In genomic region chr15:58440922-58441321, GRCh38 we compare ENCODE assay signal across 9 cellular contexts. TPM values are rescaled to one million over a fixed set of nuclear protein-coding genes. Genes with fewer than 3 reads are reported as not detected.
A peak's percentile ranks its signal among the peaks of the same experiment; 100 is the strongest.
DNase-seq lines count a peak whose midpoint lies in the region; ATAC-seq and TF ChIP-seq lines count a peak whose summit lies in the region.
"Had no signal": no experiment of that assay in that cellular context is flagged by ENCODE, and none has a peak within 500 bp of the region (broad histone marks: within the 10 kb centered on the region; RNA-seq: fewer than 3 reads in every experiment).

No MANE protein-coding gene starts in this region.

- TF ChIP-seq CTCF in Calu3 (IDR thresholded peaks at IDR 0.05; ENCODE audit: unreplicated experiment) = no peak
- TF ChIP-seq CTCF in RWPE1 (conservative IDR thresholded peaks at IDR 0.05; ENCODE audit: low read depth) = no peak
- TF ChIP-seq CTCF in esophagus muscularis mucosa (IDR thresholded peaks at IDR 0.05) = no peak
- TF ChIP-seq CTCF in progenitor cell of endocrine pancreas (IDR thresholded peaks at IDR 0.05; ENCODE audit: unreplicated experiment) = no peak
- no peak for TF ChIP-seq CTCF in GM10266 (IDR thresholded peaks at IDR 0.05; ENCODE audit: control insufficient read depth, insufficient read depth, low read depth, missing control alignments)

- WGBS in esophagus muscularis mucosa = 91% methylated on average over 1 of the region's 1 CpG

- peak overlapping the region; percentile 30 for H3K4me3 Mint-ChIP-seq in Calu3 (ENCODE audit: low read depth, unreplicated experiment)
- H3K4me3 Mint-ChIP-seq in progenitor cell of endocrine pancreas (ENCODE audit: low read depth) = no peak overlapping the region
- H3K4me3 Mint-ChIP-seq: IgD-negative memory B cell had no signal

- POLR2A ChIA-PET in RWPE1 (lab: Yijun Ruan, JAX; ENCODE audit: low non-redundant PET) = no interaction called here

- H3K9me3 Mint-ChIP-seq in Calu3 (ENCODE audit: low read depth, unreplicated experiment) = no peaks in the 10 kb centered on the region
- H3K9me3 Mint-ChIP-seq in progenitor cell of endocrine pancreas (ENCODE audit: low read depth) = no peaks in the 10 kb centered on the region
- H3K9me3 Mint-ChIP-seq: IgD-negative memory B cell had no signal

- DNase-seq in Calu3 (peak; percentile 88), RWPE1 (ENCODE audit: low spot score) (peak; percentile 71), esophagus muscularis mucosa (ENCODE audit: extremely low spot score) (no peak), progenitor cell of endocrine pancreas (ENCODE audit: low spot score, unreplicated experiment) (no peak), GM10266 (ENCODE audit: extremely low spot score) (no peak), occipital lobe (lab: John Stamatoyannopoulos, UW) (no peak)

- TF ChIP-seq POLR2A in esophagus muscularis mucosa (IDR thresholded peaks at IDR 0.05; ENCODE audit: low read depth) = no peak

- no peak for TF ChIP-seq EP300 in esophagus muscularis mucosa (IDR thresholded peaks at IDR 0.05)

- H3K27ac Mint-ChIP-seq in Calu3 (ENCODE audit: unreplicated experiment) (peak overlapping the region; percentile 76), progenitor cell of endocrine pancreas (peak overlapping the region; percentile 88)
- H3K27ac Mint-ChIP-seq: IgD-negative memory B cell had no signal

- H3K27me3 Mint-ChIP-seq in Calu3 (ENCODE audit: unreplicated experiment) = no peaks in the 10 kb centered on the region
- H3K27me3 Mint-ChIP-seq in progenitor cell of endocrine pancreas = peaks cover 4% of the 10 kb centered on the region

- intact Hi-C loops in Calu3 (cut with micrococcal nuclease; ENCODE audit: unreplicated experiment) = loop anchor here (1.0 to 10.0 kb wide), 6 partner anchors 26 to 424 kb away; no protein-coding TSS in a partner anchor
- intact Hi-C loops in esophagus muscularis mucosa (cut with DNase I) = no loop called here

- BruUV-seq in Calu3 (replicated peaks; lab: Mats Ljungman, UMichigan) = no TSS peak

- H3K27me3 ChIP-seq in esophagus muscularis mucosa = no peaks in the 10 kb centered on the region

- H3K9me3 ChIP-seq in esophagus muscularis mucosa = no peaks in the 10 kb centered on the region

- CTCF ChIA-PET in Calu3 (lab: Charles Lee) = interaction anchor here (0.9 to 2.6 kb wide), 7 partner anchors 22 to 171 kb away, joined by 3 to 12 read pairs (median 7); no protein-coding TSS in a partner anchor
- CTCF ChIA-PET in RWPE1 (lab: Yijun Ruan, JAX) = no interaction called here

- peaks cover 22 to 39% (median 33%) of the 10 kb centered on the region in 4 donors for H3K4me1 ChIP-seq in esophagus muscularis mucosa

- H3K4me3 ChIP-seq in esophagus muscularis mucosa = no peak overlapping the region

- H3K36me3 Mint-ChIP-seq in Calu3 (ENCODE audit: insufficient read depth, unreplicated experiment) = peaks cover 34% of the 10 kb centered on the region
- no peaks in the 10 kb centered on the region for H3K36me3 Mint-ChIP-seq in progenitor cell of endocrine pancreas (ENCODE audit: insufficient read depth)
- H3K36me3 Mint-ChIP-seq: IgD-negative memory B cell had no signal

- ATAC-seq in GM21367 (IDR thresholded peaks at IDR 0.05; ENCODE audit: unreplicated experiment) = no peak
- ATAC-seq in GM19395 (IDR thresholded peaks at IDR 0.05; ENCODE audit: unreplicated experiment) = no peak

- H3K4me1 Mint-ChIP-seq in Calu3 (ENCODE audit: low read depth, unreplicated experiment) (peaks cover 78% of the 10 kb centered on the region), progenitor cell of endocrine pancreas (ENCODE audit: low read depth) (peaks cover 42% of the 10 kb centered on the region)
- H3K4me1 Mint-ChIP-seq: IgD-negative memory B cell had no signal

- H3K27ac ChIP-seq in RWPE1 (peak overlapping the region; percentile 79), esophagus muscularis mucosa (replicated peaks in 1 of 4) (peak overlapping the region; percentile 29 to 69 (median 65))

- H3K36me3 ChIP-seq in esophagus muscularis mucosa = no peaks in the 10 kb centered on the region

RNA-seq across cellular contexts. Expression of gene LIPC, which starts 9.1 kb away (rescaled TPM):
- total RNA-seq in Calu3 (2022) = 0.49 TPM in 1 of 2 replicates, not detected in the other
- under 1 TPM; 0.06 to 0.63 (median 0.37) TPM for total RNA-seq in esophagus muscularis mucosa
- total RNA-seq in progenitor cell of endocrine pancreas = 4.4 and 5.9 TPM in 2 replicates
- total RNA-seq in occipital lobe = 0.16 TPM

Comparison
In these comparisons a context has a peak if more than half of its experiments do, and no peak if none do; other contexts are left out.
1. DNase-seq: peak in Calu3 (single experiment) and RWPE1 (single experiment); none in esophagus muscularis mucosa (single experiment), progenitor cell of endocrine pancreas (single experiment), GM10266 (single experiment) and occipital lobe (single experiment).